In the genomic region with DNA sequence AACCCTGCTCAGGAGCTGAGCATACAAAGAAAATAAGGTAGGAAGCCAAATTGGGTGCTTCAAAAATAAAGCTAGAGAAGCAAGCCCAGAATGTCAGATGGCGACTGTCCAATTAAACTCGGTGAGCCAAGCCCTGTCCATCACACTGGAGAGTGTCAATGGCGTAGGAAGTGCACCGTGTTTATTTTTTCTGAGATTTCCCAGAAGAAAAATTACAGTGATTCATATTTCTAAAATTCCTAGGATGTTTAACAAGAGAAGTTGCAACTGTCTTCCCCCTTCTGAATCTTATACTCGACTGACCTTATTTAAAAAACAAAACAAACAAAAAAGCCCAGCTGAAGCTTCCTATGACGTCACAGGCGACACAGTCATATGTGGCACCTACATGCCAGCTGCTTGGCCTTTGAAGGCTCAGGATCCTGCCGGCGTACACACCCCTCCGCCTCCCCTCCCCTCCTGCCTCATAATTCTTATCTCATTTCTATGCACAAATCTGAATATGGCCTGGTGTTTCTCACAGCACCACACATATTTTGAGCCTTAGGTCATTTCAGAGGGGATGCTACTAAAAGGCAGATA, we compare ENCODE assay signal across 9 cellular contexts.
DNase-seq lines count a peak whose midpoint lies in the region; TF ChIP-seq lines count a peak whose summit lies in the region.
"Had no signal": no experiment of that assay in that cellular context is flagged by ENCODE, and none has a peak within 500 bp of the region (broad histone marks: within the 10 kb centered on the region; RNA-seq: fewer than 3 reads in every experiment).

No MANE protein-coding gene starts in this region.

- H3K79me2 ChIP-seq in OCI-LY7 (ENCODE audit: insufficient read depth, low read depth, low read length): no peaks in the 10 kb centered on the region

- no peaks in the 10 kb centered on the region for H4K20me1 ChIP-seq in OCI-LY7 (ENCODE audit: insufficient read depth, low read length)

- H3K27ac ChIP-seq in epithelial cell of prostate (peak overlapping the region; percentile 29), OCI-LY7 (ENCODE audit: low read depth, low read length, poor library complexity, severe bottlenecking) (no peak overlapping the region)

- CTCF ChIA-PET in OCI-LY7 (lab: Charles Lee; ENCODE audit: unreplicated experiment): no interaction called here

- H3K4me1 ChIP-seq in OCI-LY7 (ENCODE audit: insufficient read depth, low read length, poor library complexity, severe bottlenecking): peaks cover 17% of the 10 kb centered on the region

- TF ChIP-seq CTCF in GM13976 (IDR thresholded peaks at IDR 0.05; ENCODE audit: borderline replicate concordance, control extremely low read depth, extremely low read depth, insufficient read depth, missing control alignments) (no peak), OCI-LY7 (conservative IDR thresholded peaks at IDR 0.05; ENCODE audit: low read length) (no peak)

- no peaks in the 10 kb centered on the region for H3K36me3 ChIP-seq in OCI-LY7 (ENCODE audit: insufficient read depth, low read length)

- DNase-seq in HS-5 (ENCODE audit: low read depth) (peak; percentile 79), epithelial cell of prostate (ENCODE audit: low read depth, low spot score) (no peak), pulmonary artery endothelial cell (ENCODE audit: low read depth, low spot score) (peak; percentile 78), GM13976 (ENCODE audit: low spot score) (no peak), NCI-H2081 treated with DMSO at 0.1 percent for 48 hours (lab: John Stamatoyannopoulos, UW) (no peak), OCI-LY7 (ENCODE audit: low spot score) (no peak), HPDE6-E6E7 (ENCODE audit: extremely low spot score) (no peak)
- peak; percentile 73 to 74 for DNase-seq in activated CD4-positive, alpha-beta T cell treated with anti-CD3 and anti-CD28 coated beads for 4 hours

- POLR2A ChIA-PET in OCI-LY7 (lab: Charles Lee): interaction anchor here (1.0 kb wide), 1 partner anchor 10 kb away, joined by 3 read pairs; no protein-coding TSS in a partner anchor

- no peaks in the 10 kb centered on the region for H3K9me3 ChIP-seq in OCI-LY7 (ENCODE audit: low read length)

- H3K4me3 ChIP-seq in OCI-LY7 (ENCODE audit: low read depth, low read length, poor library complexity, severe bottlenecking): no peak overlapping the region
- H3K4me3 ChIP-seq: K562 had no signal

- no TSS peak for BruUV-seq in OCI-LY7 (replicated peaks; lab: Mats Ljungman, UMichigan)

- intact Hi-C loops in OCI-LY7 (cut with micrococcal nuclease; ENCODE audit: unreplicated experiment): no loop called here

- no peak overlapping the region for H3K4me2 ChIP-seq in OCI-LY7 (ENCODE audit: low read length)

- in situ Hi-C loops in GM13976 (cut with MboI; ENCODE audit: low sequenced_read_pairs, unreplicated experiment): no loop called here

- no peaks in the 10 kb centered on the region for H3K9me2 ChIP-seq in OCI-LY7 (ENCODE audit: insufficient read depth, low read length)

- H2AFZ ChIP-seq in OCI-LY7 (ENCODE audit: low read length): no peak overlapping the region

Comparison
In these comparisons a context has a peak if more than half of its experiments do, and no peak if none do; other contexts are left out.
1. DNase-seq: peak in HS-5 (single experiment), activated CD4-positive, alpha-beta T cell treated with anti-CD3 and anti-CD28 coated beads for 4 hours (2 of 2) and pulmonary artery endothelial cell (single experiment); none in epithelial cell of prostate (single experiment), GM13976 (single experiment), NCI-H2081 treated with DMSO at 0.1 percent for 48 hours (single experiment), OCI-LY7 (single experiment) and HPDE6-E6E7 (single experiment).